Comparison of ENCODE assay signal across 17 cellular contexts in the genomic region with DNA sequence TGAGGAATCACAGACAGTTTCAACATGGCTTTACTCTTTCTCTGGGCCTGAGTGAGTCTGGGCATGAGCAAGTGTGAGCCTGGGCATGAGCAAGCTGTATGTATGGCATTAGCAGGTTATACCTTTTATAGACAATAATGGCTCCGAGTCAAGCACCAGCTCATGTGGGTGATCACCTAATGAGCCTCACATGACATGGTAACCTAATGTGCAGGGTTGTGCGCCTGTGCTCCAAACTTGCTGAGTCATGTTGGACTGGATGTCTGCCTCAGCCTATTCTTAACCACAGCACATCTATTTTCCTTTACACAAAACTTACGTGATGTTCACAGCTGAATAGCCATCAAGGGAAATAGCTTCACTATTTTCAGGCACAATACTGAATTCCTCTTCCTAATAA.
DNase-seq lines count a peak whose midpoint lies in the region; ATAC-seq, FAIRE-seq and TF ChIP-seq lines count a peak whose summit lies in the region.
"Had no signal": no experiment of that assay in that cellular context is flagged by ENCODE, and none has a peak within 500 bp of the region (broad histone marks: within the 10 kb centered on the region; RNA-seq: fewer than 3 reads in every experiment).

No MANE protein-coding gene starts in this region.

- POLR2A ChIA-PET in A549 (lab: Yijun Ruan, JAX): no interaction called here

- TF ChIP-seq POLR2A in A549 (IDR thresholded peaks at IDR 0.05; ENCODE audit: low read length) (no peak), prostate gland (IDR thresholded peaks at IDR 0.05) (no peak)

- H3K9me2 ChIP-seq in GM23248 (ENCODE audit: insufficient read depth): no peaks in the 10 kb centered on the region; the same call in 1 of the 2 replicates

- H3K4me3 ChIP-seq in A549 (no peak overlapping the region), GM23248 (no peak overlapping the region), lower lobe of right lung (no peak overlapping the region), prostate gland (no peak overlapping the region)
- H3K4me3 ChIP-seq: skin epidermis, thyroid gland had no signal

- H3K27me3 ChIP-seq in GM23248 (replicated peaks; ENCODE audit: insufficient read depth) (no peaks in the 10 kb centered on the region), foreskin keratinocyte (no peaks in the 10 kb centered on the region), lower lobe of right lung (ENCODE audit: low read depth) (no peaks in the 10 kb centered on the region), prostate gland (replicated peaks; ENCODE audit: insufficient read depth) (no peaks in the 10 kb centered on the region)
- H3K27me3 ChIP-seq: thyroid gland had no signal

- TF ChIP-seq RAD21 in A549 (conservative IDR thresholded peaks at IDR 0.05 in 1 of 2, IDR thresholded peaks at IDR 0.05 in 1 of 2): no peak

- 94% methylated on average over 3 of the region's 3 CpGs for WGBS in A549 (ENCODE audit: missing lambda C conversion rate)
- WGBS in GM23248 (ENCODE audit: low coverage in 1 of 2, low lambda C conversion rate in 2 of 2, missing lambda C conversion rate in 2 of 2), 2 experiments: 85 to 88% methylated on average over 3 of the region's 3 CpGs
- WGBS in prostate gland: 92% methylated on average over 3 of the region's 3 CpGs

- H3K4me1 ChIP-seq in A549 (no peaks in the 10 kb centered on the region), GM23248 (ENCODE audit: insufficient read depth) (no peaks in the 10 kb centered on the region), foreskin keratinocyte (peaks cover 11% of the 10 kb centered on the region), lower lobe of right lung (no peaks in the 10 kb centered on the region), prostate gland (replicated peaks) (no peaks in the 10 kb centered on the region)
- H3K4me1 ChIP-seq: thyroid gland had no signal

- CTCF ChIA-PET in A549 (lab: Yijun Ruan, JAX): interaction anchor here (1.1 kb wide), 1 partner anchor 19 kb away, joined by 3 read pairs; no protein-coding TSS in a partner anchor

- H3K36me3 ChIP-seq in GM23248 (ENCODE audit: low read depth) (no peaks in the 10 kb centered on the region), lower lobe of right lung (no peaks in the 10 kb centered on the region), prostate gland (no peaks in the 10 kb centered on the region)
- H3K36me3 ChIP-seq: thyroid gland had no signal

- no peak for TF ChIP-seq EP300 in A549 (IDR thresholded peaks at IDR 0.05)

- no peak for FAIRE-seq in A549 (lab: Jason Lieb, UNC)
- FAIRE-seq: H1 had no signal

- intact Hi-C loops in lower lobe of right lung (cut with DNase I): no loop called here
- intact Hi-C loops in prostate gland (cut with DNase I): no loop called here

- H3K79me2 ChIP-seq in GM23248 (ENCODE audit: insufficient read depth): no peaks in the 10 kb centered on the region

- ATAC-seq in A549 (no peak), foreskin keratinocyte (peak; percentile 92), lower lobe of right lung (no peak)
- ATAC-seq: left lobe of liver, WTC11 had no signal

- in situ Hi-C loops in GM23248 (cut with MboI): no loop called here

- no peaks in the 10 kb centered on the region for H3F3A ChIP-seq in GM23248 (ENCODE audit: insufficient read depth)

- H3K27ac ChIP-seq in A549 (peak overlapping the region in 1 of 2 experiments; percentile 48; a peak in 2 of 6 replicates), GM23248 (no peak overlapping the region), foreskin keratinocyte (peak overlapping the region; percentile 53), lower lobe of right lung (no peak overlapping the region), prostate gland (no peak overlapping the region)
- H3K27ac ChIP-seq: skin epidermis, thyroid gland had no signal

- no peaks in the 10 kb centered on the region for H4K20me1 ChIP-seq in GM23248 (ENCODE audit: insufficient read depth)

- no peak for TF ChIP-seq CTCF in A549 (IDR thresholded peaks at IDR 0.05)
- TF ChIP-seq CTCF in foreskin keratinocyte (conservative IDR thresholded peaks at IDR 0.05): no peak
- no peak for TF ChIP-seq CTCF in lower lobe of right lung (IDR thresholded peaks at IDR 0.05)
- TF ChIP-seq CTCF in prostate gland (IDR thresholded peaks at IDR 0.05): no peak

- H3K9me3 ChIP-seq in A549 (0 out of 3 replicates have a peak, but pooled peaks cover 4% of the 10 kb centered on the region), GM23248 (ENCODE audit: low read depth) (no peaks in the 10 kb centered on the region), lower lobe of right lung (no peaks in the 10 kb centered on the region), prostate gland (no peaks in the 10 kb centered on the region)
- H3K9me3 ChIP-seq: thyroid gland had no signal

- no peak overlapping the region for H3K9ac ChIP-seq in GM23248

- no peak overlapping the region for H2AFZ ChIP-seq in GM23248

- H3K4me2 ChIP-seq in A549 (no peak overlapping the region), GM23248 (ENCODE audit: unreplicated experiment) (no peak overlapping the region)

- peak in 1 of 2 experiments; percentile 46 for DNase-seq in A549 (ENCODE audit: low read depth in 1 of 2, low spot score in 1 of 2)
- peak; percentile 10 for DNase-seq in GM23248
- peak; percentile 20 for DNase-seq in RPMI7951 (ENCODE audit: low read depth)
- peak; percentile 70 to 79 for DNase-seq in foreskin keratinocyte
- no peak for DNase-seq in activated effector memory CD4-positive, alpha-beta T cell treated with anti-CD3 and anti-CD28 coated beads, Interleukin-2, amount 50 U/mL, for 16 hours
- no peak for DNase-seq in lower lobe of right lung
- no peak for DNase-seq in prostate gland (ENCODE audit: low spot score)
- no peak for DNase-seq in activated CD8-positive, alpha-beta memory T cell treated with anti-CD3 and anti-CD28 coated beads, Interleukin-2, amount 50 U/mL, for 48 hours
- DNase-seq: Calu3; effector CD4-positive, alpha-beta T cell; NCI-H1436; SHP77; thyroid gland had no signal

TF ChIP-seq in A549, 52 proteins besides CTCF, POLR2A, EP300 and RAD21:
- TF ChIP-seq NFE2L2 (conservative IDR thresholded peaks at IDR 0.05; ENCODE audit: low read length) (peak; percentile 73), MAFK (IDR thresholded peaks at IDR 0.05; ENCODE audit: partially characterized antibody) (peak; percentile 80), EHMT2 (IDR thresholded peaks at IDR 0.05; ENCODE audit: low read depth) (no peak)
- TF ChIP-seq, protein P1, sequence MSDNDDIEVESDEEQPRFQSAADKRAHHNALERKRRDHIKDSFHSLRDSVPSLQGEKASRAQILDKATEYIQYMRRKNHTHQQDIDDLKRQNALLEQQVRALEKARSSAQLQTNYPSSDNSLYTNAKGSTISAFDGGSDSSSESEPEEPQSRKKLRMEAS (IDR thresholded peaks at IDR 0.05): no peak

Comparison
In these comparisons a context has a peak if more than half of its experiments do, and no peak if none do; other contexts are left out.
1. DNase-seq: peak in GM23248 (single experiment), RPMI7951 (single experiment) and foreskin keratinocyte (2 of 2); none in activated effector memory CD4-positive, alpha-beta T cell treated with anti-CD3 and anti-CD28 coated beads, Interleukin-2, amount 50 U/mL, for 16 hours (single experiment), lower lobe of right lung (single experiment), prostate gland (single experiment) and activated CD8-positive, alpha-beta memory T cell treated with anti-CD3 and anti-CD28 coated beads, Interleukin-2, amount 50 U/mL, for 48 hours (single experiment).